7 cellular contexts compared by ENCODE assay signal in genomic region chr15:40342421-40343313, GRCh38.
DNase-seq lines count a peak whose midpoint lies in the region; TF ChIP-seq lines count a peak whose summit lies in the region.
"Had no signal": no experiment of that assay in that cellular context is flagged by ENCODE, and none has a peak within 500 bp of the region (broad histone marks: within the 10 kb centered on the region; RNA-seq: fewer than 3 reads in every experiment).

No MANE protein-coding gene starts in this region.

- H3K4me1 ChIP-seq in BLaER1 treated with 17β-estradiol and CSF1 and Interleukin-3, amounts not matched to agents 10 nM and 100 nM = peaks cover 62 to 75% (median 72%) of the 10 kb centered on the region in 10 experiments
- H3K4me1 ChIP-seq in mucosa of rectum (ENCODE audit: control insufficient read depth in 2 of 2, insufficient read depth in 2 of 2, low read length in 2 of 2) = peaks cover 90 to 94% of the 10 kb centered on the region in 2 donors

- DNase-seq in brain microvascular endothelial cell = no peak
- DNase-seq in hepatic stellate cell (ENCODE audit: low spot score) = no peak
- DNase-seq in activated naive CD4-positive, alpha-beta T cell treated with Interleukin-2 at 50 U/mL for 16 hours = no peak
- DNase-seq in LoVo (ENCODE audit: low spot score) = no peak
- DNase-seq: NCI-H1694 had no signal

- H3K9me3 ChIP-seq in BLaER1 treated with 17β-estradiol and CSF1 and Interleukin-3, amounts not matched to agents 10 nM and 100 nM (replicated peaks in 1 of 11) = no peaks in the 10 kb centered on the region
- no peaks in the 10 kb centered on the region for H3K9me3 ChIP-seq in mucosa of rectum (ENCODE audit: control insufficient read depth in 2 of 2, low read length in 2 of 2)

- H3K4me3 ChIP-seq in BLaER1 treated with 17β-estradiol and CSF1 and Interleukin-3, amounts not matched to agents 10 nM and 100 nM = peak overlapping the region in 2 of 10 experiments; percentile 13 to 30; a peak in 2 of 20 replicates
- H3K4me3 ChIP-seq in brain microvascular endothelial cell (ENCODE audit: low read depth, low read length) (no peak overlapping the region), mucosa of rectum (ENCODE audit: low read length in 2 of 2) (no peak overlapping the region)

- peak overlapping the region in 10 of 11 experiments; percentile 14 to 74 (median 62); a peak in 19 of 22 replicates for H3K27ac ChIP-seq in BLaER1 treated with 17β-estradiol and CSF1 and Interleukin-3, amounts not matched to agents 10 nM and 100 nM
- H3K27ac ChIP-seq in brain microvascular endothelial cell (peak overlapping the region; percentile 96), mucosa of rectum (ENCODE audit: low read depth in 2 of 2, low read length in 2 of 2) (peak overlapping the region; percentile 98 to 100)

- no peaks in the 10 kb centered on the region for H4K20me1 ChIP-seq in BLaER1 treated with 17β-estradiol and CSF1 and Interleukin-3, amounts not matched to agents 10 nM and 100 nM

- TF ChIP-seq CTCF in brain microvascular endothelial cell (IDR thresholded peaks at IDR 0.05; ENCODE audit: low read depth, low read length, missing control alignments) = no peak

- 0 out of 22 replicates have a peak, but pooled peaks cover 0 to 5% (median 0%) of the 10 kb centered on the region in 11 experiments for H3K36me3 ChIP-seq in BLaER1 treated with 17β-estradiol and CSF1 and Interleukin-3, amounts not matched to agents 10 nM and 100 nM
- peaks cover under 1% of the 10 kb centered on the region for H3K36me3 ChIP-seq in brain microvascular endothelial cell (replicated peaks)
- H3K36me3 ChIP-seq in mucosa of rectum (ENCODE audit: control insufficient read depth in 2 of 2, insufficient read depth in 2 of 2, low read length in 2 of 2) = no peaks in the 10 kb centered on the region

- H3K4me2 ChIP-seq in BLaER1 treated with 17β-estradiol and CSF1 and Interleukin-3, amounts not matched to agents 10 nM and 100 nM = peak overlapping the region; percentile 54 to 82 (median 73)

- H3K9ac ChIP-seq in BLaER1 treated with 17β-estradiol and CSF1 and Interleukin-3, amounts not matched to agents 10 nM and 100 nM = peak overlapping the region in 9 of 11 experiments; percentile 12 to 49 (median 32); a peak in 11 of 22 replicates
- peak overlapping the region; percentile 65 to 74 for H3K9ac ChIP-seq in mucosa of rectum (ENCODE audit: low read depth in 1 of 2, low read length in 2 of 2)

- in situ Hi-C loops in brain microvascular endothelial cell (cut with HindIII; ENCODE audit: low pct_ligation_motif_present, low sequenced_read_pairs) = no loop called here

- H3K27me3 ChIP-seq in BLaER1 treated with 17β-estradiol and CSF1 and Interleukin-3, amounts not matched to agents 10 nM and 100 nM = no peaks in the 10 kb centered on the region
- H3K27me3 ChIP-seq in brain microvascular endothelial cell (replicated peaks) (no peaks in the 10 kb centered on the region), mucosa of rectum (ENCODE audit: control insufficient read depth in 2 of 2, insufficient read depth in 2 of 2, low read length in 2 of 2) (no peaks in the 10 kb centered on the region)
